In genomic region chr6:111784423-111784822, GRCh38 we compare ENCODE assay signal across 15 cellular contexts.
A peak's percentile ranks its signal among the peaks of the same experiment; 100 is the strongest.
DNase-seq lines count a peak whose midpoint lies in the region; ATAC-seq and TF ChIP-seq lines count a peak whose summit lies in the region.
"Had no signal": no experiment of that assay in that cellular context is flagged by ENCODE, and none has a peak within 500 bp of the region (broad histone marks: within the 10 kb centered on the region; RNA-seq: fewer than 3 reads in every experiment).

No MANE protein-coding gene starts in this region.

- no peak for ATAC-seq in activated naive CD8-positive, alpha-beta T cell treated with anti-CD3 and anti-CD28 coated beads, Interleukin-2, amount 50 U/mL, for 24 hours
- ATAC-seq in left lobe of liver (peak; percentile 37), HG03521 (IDR thresholded peaks at IDR 0.05; ENCODE audit: unreplicated experiment) (no peak)
- ATAC-seq: esophagus mucosa had no signal

- H3K4me3 Mint-ChIP-seq in activated naive CD8-positive, alpha-beta T cell treated with anti-CD3 and anti-CD28 coated beads, Interleukin-2, amount 50 U/mL, for 24 hours = no peak overlapping the region

- no peaks in the 10 kb centered on the region for H3K36me3 ChIP-seq in tibial nerve
- H3K36me3 ChIP-seq: ovary, thoracic aorta had no signal

- H3K36me3 Mint-ChIP-seq in activated naive CD8-positive, alpha-beta T cell treated with anti-CD3 and anti-CD28 coated beads, Interleukin-2, amount 50 U/mL, for 24 hours (ENCODE audit: low read depth) = peaks cover 54% of the 10 kb centered on the region

- no peaks in the 10 kb centered on the region for H3K9me3 ChIP-seq in tibial nerve
- H3K9me3 ChIP-seq: Caco-2, ovary, thoracic aorta had no signal

- H3K4me3 ChIP-seq in NB4 (ENCODE audit: low read depth, low read length) (no peak overlapping the region), tibial nerve (no peak overlapping the region)
- H3K4me3 ChIP-seq: ovary, thoracic aorta had no signal

- no peaks in the 10 kb centered on the region for H3K9me3 Mint-ChIP-seq in activated naive CD8-positive, alpha-beta T cell treated with anti-CD3 and anti-CD28 coated beads, Interleukin-2, amount 50 U/mL, for 24 hours

- peak; percentile 80 for DNase-seq in DMS 273 (lab: John Stamatoyannopoulos, UW; ENCODE audit: unreplicated experiment)
- DNase-seq in NB4 (ENCODE audit: low read depth) = peak; percentile 60
- DNase-seq in activated naive CD8-positive, alpha-beta T cell treated with anti-CD3 and anti-CD28 coated beads, Interleukin-2, amount 50 U/mL, for 24 hours = no peak
- DNase-seq in left lobe of liver (ENCODE audit: low spot score) = no peak
- DNase-seq in stimulated activated CD4-positive, alpha-beta T cell treated with anti-CD3 and anti-CD28 coated beads, Interleukin-4, amount 100 ng/mL, for 1 hour = no peak
- no peak for DNase-seq in erythroblast (lab: John Stamatoyannopoulos, UW)
- DNase-seq in tibial nerve (ENCODE audit: low spot score in 2 of 2) = no peak
- DNase-seq: activated CD4-positive, alpha-beta T cell treated with anti-CD3 and anti-CD28 coated beads, Interleukin-2, amount 50 U/mL, for 1 hour; Caco-2; NCI-H187; ovary; SHP77 treated with DMSO at 0.1 percent for 48 hours had no signal

- H3K27ac ChIP-seq in tibial nerve = peak overlapping the region in 1 of 4 donors; percentile 37
- H3K27ac ChIP-seq: ovary, thoracic aorta had no signal

- 28 to 33% methylated on average over 2 of the region's 2 CpGs for WGBS in tibial nerve, 2 donors

- TF ChIP-seq EP300 in tibial nerve (IDR thresholded peaks at IDR 0.05) = peak in 1 of 2 donors; percentile 46

- H3K4me1 Mint-ChIP-seq in activated naive CD8-positive, alpha-beta T cell treated with anti-CD3 and anti-CD28 coated beads, Interleukin-2, amount 50 U/mL, for 24 hours = peaks cover 73% of the 10 kb centered on the region

- H3K4me1 ChIP-seq in tibial nerve = peaks cover 0 to 68% (median 32%) of the 10 kb centered on the region in 4 donors
- H3K4me1 ChIP-seq: Caco-2 had no signal

- H3K27ac Mint-ChIP-seq in activated naive CD8-positive, alpha-beta T cell treated with anti-CD3 and anti-CD28 coated beads, Interleukin-2, amount 50 U/mL, for 24 hours = peak overlapping the region; percentile 80

- no peaks in the 10 kb centered on the region for H3K27me3 ChIP-seq in tibial nerve
- H3K27me3 ChIP-seq: ovary had no signal

- TF ChIP-seq POLR2A in NB4 (IDR thresholded peaks at IDR 0.05; ENCODE audit: extremely low read depth, insufficient read length) (no peak), erythroblast (IDR thresholded peaks at IDR 0.05; ENCODE audit: low read length) (no peak), tibial nerve (IDR thresholded peaks at IDR 0.05) (no peak)

- TF ChIP-seq CTCF in NB4 (IDR thresholded peaks at IDR 0.05; ENCODE audit: low read depth, low read length) (no peak), tibial nerve (IDR thresholded peaks at IDR 0.05) (no peak)

- H3K27me3 Mint-ChIP-seq in activated naive CD8-positive, alpha-beta T cell treated with anti-CD3 and anti-CD28 coated beads, Interleukin-2, amount 50 U/mL, for 24 hours = no peaks in the 10 kb centered on the region

Comparison
In these comparisons a context has a peak if more than half of its experiments do, and no peak if none do; other contexts are left out.
1. DNase-seq: peak in DMS 273 (single experiment) and NB4 (single experiment); none in activated naive CD8-positive, alpha-beta T cell treated with anti-CD3 and anti-CD28 coated beads, Interleukin-2, amount 50 U/mL, for 24 hours (single experiment), left lobe of liver (single experiment), stimulated activated CD4-positive, alpha-beta T cell treated with anti-CD3 and anti-CD28 coated beads, Interleukin-4, amount 100 ng/mL, for 1 hour (single experiment), erythroblast (0 of 2) and tibial nerve (0 of 2).